ENCODE assay signal across 8 cellular contexts in the genomic region with DNA sequence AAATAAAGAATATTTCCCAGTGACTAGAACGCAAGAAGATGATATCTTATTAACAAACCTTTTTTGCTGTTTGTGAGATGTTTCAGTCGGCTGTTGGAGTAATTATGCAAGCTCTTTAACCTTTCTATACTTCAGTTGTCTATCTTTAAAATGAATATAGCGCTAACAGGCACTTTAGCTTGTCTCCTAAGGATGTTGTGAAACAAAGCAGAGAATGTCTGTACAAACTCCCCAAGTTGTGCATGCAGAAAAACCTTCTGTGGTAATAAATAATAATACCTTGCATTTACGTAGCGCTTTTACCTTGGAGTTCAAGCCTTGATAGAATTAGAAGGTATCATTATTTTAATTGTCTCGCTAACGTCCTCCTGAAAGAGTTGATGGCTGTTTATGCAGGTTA. TPM values are rescaled to one million over a fixed set of nuclear protein-coding genes. Genes with fewer than 3 reads are reported as not detected.
DNase-seq lines count a peak whose midpoint lies in the region; ATAC-seq and TF ChIP-seq lines count a peak whose summit lies in the region.

No MANE protein-coding gene starts in this region.

- H2BK12ac ChIP-seq in H9 (ENCODE audit: insufficient read length, low read depth, low read length) = no peak overlapping the region

- H3K23ac ChIP-seq in H9 (ENCODE audit: insufficient read length, low read depth, low read length) = no peak overlapping the region

- H3K9me3 ChIP-seq in H9 (ENCODE audit: control insufficient read depth, low read depth, low read length) (no peaks in the 10 kb centered on the region), Panc1 (ENCODE audit: control insufficient read depth, insufficient read depth, low read depth, low read length) (no peaks in the 10 kb centered on the region), gastroesophageal sphincter (no peaks in the 10 kb centered on the region), gastrocnemius medialis (no peaks in the 10 kb centered on the region)

- no peak overlapping the region for H4K8ac ChIP-seq in H9 (replicated peaks; ENCODE audit: insufficient read length, low read depth, low read length)

- H2BK120ac ChIP-seq in H9 (ENCODE audit: low read depth, low read length, poor library complexity, severe bottlenecking) = no peak overlapping the region

- H3T11ph ChIP-seq in H9 (ENCODE audit: low read length) = no peak overlapping the region

- peak overlapping the region; percentile 72 to 83 for H3K4me3 Mint-ChIP-seq in H9

- no TSS peak for BruUV-seq in Panc1 (replicated peaks; lab: Mats Ljungman, UMichigan)

- H3K27me3 ChIP-seq in H9 (ENCODE audit: insufficient read depth, low read length) = no peaks in the 10 kb centered on the region
- H3K27me3 ChIP-seq in Panc1 (ENCODE audit: control insufficient read depth, insufficient read depth, low read length) = no peaks in the 10 kb centered on the region
- H3K27me3 ChIP-seq in gastroesophageal sphincter = no peaks in the 10 kb centered on the region
- H3K27me3 ChIP-seq in gastrocnemius medialis = no peaks in the 10 kb centered on the region

- intact Hi-C loops in Panc1 (cut with micrococcal nuclease; ENCODE audit: unreplicated experiment) (no loop called here), gastrocnemius medialis (cut with DNase I; ENCODE audit: low total_unique reads) (loop anchor here (10.0 kb wide), 1 partner anchor 468 kb away; the partner anchor contains the start of gene GSTP1)

- H3K14ac ChIP-seq in H9 (ENCODE audit: insufficient read depth, low read length) = peak overlapping the region; percentile 83; the same call in 1 of the 2 replicates

- no peak overlapping the region for H3K27ac ChIP-seq in H9 (ENCODE audit: insufficient read length, low read depth, low read length)
- H3K27ac ChIP-seq in Panc1 (ENCODE audit: low read length) = peak overlapping the region; percentile 92
- H3K27ac ChIP-seq in gastroesophageal sphincter = peak overlapping the region in 3 of 4 donors; percentile 98 to 100 (median 99)
- peak overlapping the region; percentile 52 to 98 (median 83) for H3K27ac ChIP-seq in gastrocnemius medialis

- no peaks in the 10 kb centered on the region; the same call in 1 of the 2 replicates for H3K4me1 ChIP-seq in H9 (ENCODE audit: insufficient read depth, low read length)
- H3K4me1 ChIP-seq in Panc1 (ENCODE audit: control insufficient read depth, insufficient read depth, low read length) = peaks cover 16% of the 10 kb centered on the region
- H3K4me1 ChIP-seq in gastroesophageal sphincter = peaks cover 0 to 27% (median 5%) of the 10 kb centered on the region in 3 donors
- peaks cover 12 to 19% of the 10 kb centered on the region in 2 donors for H3K4me1 ChIP-seq in gastrocnemius medialis

- no peak overlapping the region for H4K5ac ChIP-seq in H9 (ENCODE audit: insufficient read length, low read depth, low read length)

- H3K36me3 ChIP-seq in Panc1 (ENCODE audit: control insufficient read depth, insufficient read depth, low read length) = peaks cover 5% of the 10 kb centered on the region; the same call in 1 of the 2 replicates
- H3K36me3 ChIP-seq in gastroesophageal sphincter = no peaks in the 10 kb centered on the region
- H3K36me3 ChIP-seq in gastrocnemius medialis = no peaks in the 10 kb centered on the region

- no CpG with 5 or more reads among the region's 7 CpGs for WGBS in H9 (ENCODE audit: extremely low coverage, insufficient read length, low lambda C conversion rate)
- WGBS in gastroesophageal sphincter (ENCODE audit: low coverage in 1 of 2), 2 donors = 78 to 81% methylated on average over 7 of the region's 7 CpGs

- peak overlapping the region; percentile 66 for H3K9ac ChIP-seq in H9 (ENCODE audit: extremely low read depth, insufficient read length, low read length)

- no peak overlapping the region for H3K4ac ChIP-seq in H9 (ENCODE audit: low read depth, low read length)

- H2AFZ ChIP-seq in H9 (ENCODE audit: low read length) = no peak overlapping the region

- ATAC-seq in Panc1 (no peak), gastroesophageal sphincter (no peak), gastrocnemius medialis (no peak), GM19463 (IDR thresholded peaks at IDR 0.05; ENCODE audit: unreplicated experiment) (no peak), GM19397 (IDR thresholded peaks at IDR 0.05; ENCODE audit: unreplicated experiment) (no peak), GM18498 (IDR thresholded peaks at IDR 0.05; ENCODE audit: unreplicated experiment) (no peak), GM21390 (IDR thresholded peaks at IDR 0.05; ENCODE audit: unreplicated experiment) (no peak)

- no peaks in the 10 kb centered on the region for H3K79me1 ChIP-seq in H9 (ENCODE audit: insufficient read depth, low read depth, low read length, poor library complexity, severe bottlenecking)

- peaks cover 22% of the 10 kb centered on the region; the same call in 1 of the 2 replicates for H3K79me2 ChIP-seq in H9 (ENCODE audit: insufficient read depth, low read length)

- H3K56ac ChIP-seq in H9 (ENCODE audit: insufficient read length, low read depth, low read length) = no peak overlapping the region

- peak overlapping the region; percentile 95 for H3K4me2 ChIP-seq in H9 (ENCODE audit: insufficient read depth, insufficient read length, low read length)

- H3K4me3 ChIP-seq in Panc1 (ENCODE audit: low read depth in 2 of 2, low read length in 2 of 2) (peak overlapping the region; percentile 43 to 53), gastroesophageal sphincter (peak overlapping the region in 1 of 2 donors; percentile 93), gastrocnemius medialis (peak overlapping the region in 3 of 4 donors; percentile 28 to 51 (median 43))

- H2BK15ac ChIP-seq in H9 (ENCODE audit: low read depth, low read length) = no peak overlapping the region

- no peak for TF ChIP-seq CTCF in H9 (conservative IDR thresholded peaks at IDR 0.05)
- TF ChIP-seq CTCF in Panc1 (IDR thresholded peaks at IDR 0.05) = no peak
- no peak for TF ChIP-seq CTCF in gastroesophageal sphincter (IDR thresholded peaks at IDR 0.05)
- TF ChIP-seq CTCF in gastrocnemius medialis (IDR thresholded peaks at IDR 0.05 in 4 of 5, conservative IDR thresholded peaks at IDR 0.05 in 1 of 5) = no peak

- H3K4me1 Mint-ChIP-seq in H9 = peaks cover 38% of the 10 kb centered on the region in 2 experiments

- no peak overlapping the region for H4K91ac ChIP-seq in H9 (ENCODE audit: insufficient read length, low read depth, low read length)

- POLR2A ChIA-PET in Panc1 (lab: Charles Lee) = no interaction called here

- CTCF ChIA-PET in Panc1 (lab: Charles Lee) = no interaction called here

- no peaks in the 10 kb centered on the region; the same call in 1 of the 2 replicates for H3K27me3 Mint-ChIP-seq in H9 (ENCODE audit: low read depth)

- no peak overlapping the region for H2BK5ac ChIP-seq in H9 (ENCODE audit: insufficient read length, low read length)

- DNase-seq in H9 (no peak), Panc1 (ENCODE audit: low read depth, low spot score) (no peak), gastrocnemius medialis (no peak)

- no peak overlapping the region for H2AK5ac ChIP-seq in H9 (ENCODE audit: insufficient read length, low read length)

- no peak for TF ChIP-seq POLR2A in gastroesophageal sphincter (IDR thresholded peaks at IDR 0.05)
- TF ChIP-seq POLR2A in gastrocnemius medialis (IDR thresholded peaks at IDR 0.05) = no peak

- in situ Hi-C loops in Panc1 (cut with HindIII; ENCODE audit: low pct_unique_long_range_greater_than_20kb, low sequenced_read_pairs) = no loop called here
- in situ Hi-C loops in gastrocnemius medialis (cut with MboI; ENCODE audit: low sequenced_read_pairs in 4 of 4) = no loop called here

- H4K20me1 ChIP-seq in H9 (ENCODE audit: control insufficient read depth, insufficient read depth, insufficient read length) = no peaks in the 10 kb centered on the region

- no peak overlapping the region for H3K18ac ChIP-seq in H9 (ENCODE audit: insufficient read length, low read depth, low read length)

- peaks cover 3 to 14% (median 5%) of the 10 kb centered on the region in 3 experiments; a peak in 5 of 7 replicates for H3K36me3 Mint-ChIP-seq in H9 (ENCODE audit: insufficient read depth in 1 of 3, low read depth in 3 of 3)

- H2BK20ac ChIP-seq in H9 (ENCODE audit: low read depth, low read length, poor library complexity, severe bottlenecking) = no peak overlapping the region

- no peak overlapping the region for H3K27ac Mint-ChIP-seq in H9

- peaks cover 0 to 2% of the 10 kb centered on the region in 2 experiments; a peak in 2 of 5 replicates for H3K9me3 Mint-ChIP-seq in H9

- H3K23me2 ChIP-seq in H9 (ENCODE audit: insufficient read length, low read depth, low read length, poor library complexity, severe bottlenecking) = peaks cover 21% of the 10 kb centered on the region

- TF ChIP-seq EP300 in gastroesophageal sphincter (IDR thresholded peaks at IDR 0.05) = no peak

RNA-seq across cellular contexts. Expression of gene KDM2A, which starts 1.9 kb away (rescaled TPM):
- total RNA-seq in H9 (2021) = 82.1 and 85.9 TPM in 2 replicates
- 112 TPM for total RNA-seq in Panc1 (2021; ENCODE audit: unreplicated experiment)
- 83.4 TPM for polyA plus RNA-seq in Panc1 (2012; ENCODE audit: insufficient read length)
- total RNA-seq in gastroesophageal sphincter = 10 to 100 TPM; 35.4 to 68.0 (median 48.3) TPM
- total RNA-seq in gastrocnemius medialis = 10 to 100 TPM; 34.8 to 55.0 (median 44.9) TPM
